9 cellular contexts compared by ENCODE assay signal in the genomic region with DNA sequence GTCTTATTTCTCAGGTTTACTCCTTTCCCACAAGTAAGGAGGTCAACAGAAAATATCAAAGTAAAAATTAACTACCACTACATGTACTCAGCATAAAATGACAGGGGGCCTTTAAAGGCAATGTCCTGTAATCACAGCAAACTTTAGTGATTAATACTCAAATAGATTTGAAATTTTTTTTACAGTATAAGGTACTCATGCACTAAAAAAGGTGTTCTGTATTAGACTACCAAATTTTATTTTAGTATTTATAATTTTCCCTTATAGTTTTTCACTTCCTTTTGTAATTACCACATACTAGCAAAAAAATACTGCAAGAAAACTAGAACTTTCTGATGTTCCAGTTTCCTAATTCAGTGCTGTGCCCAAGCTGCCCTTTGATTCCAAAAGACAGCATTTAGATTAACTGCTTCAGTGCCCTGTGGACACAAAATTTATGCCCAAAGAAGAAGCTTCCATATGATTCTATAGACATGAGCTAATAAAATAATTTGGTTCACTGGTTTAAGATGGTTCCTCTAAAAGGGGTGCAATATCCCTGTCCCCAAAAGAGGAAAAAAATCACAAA.
DNase-seq lines count a peak whose midpoint lies in the region; ATAC-seq, FAIRE-seq and TF ChIP-seq lines count a peak whose summit lies in the region.
"Had no signal": no experiment of that assay in that cellular context is flagged by ENCODE, and none has a peak within 500 bp of the region (broad histone marks: within the 10 kb centered on the region; RNA-seq: fewer than 3 reads in every experiment).

No MANE protein-coding gene starts in this region.

- TF ChIP-seq POLR2A in gastroesophageal sphincter (IDR thresholded peaks at IDR 0.05), result no peak

- no peak for ATAC-seq in activated T-cell treated with anti-CD3 and anti-CD28 coated beads, Interleukin-2, amount 50 U/mL, for 4 hours
- ATAC-seq in gastroesophageal sphincter (no peak), HG02852 (IDR thresholded peaks at IDR 0.05; ENCODE audit: unreplicated experiment) (no peak)
- ATAC-seq in stimulated activated effector memory CD8-positive, alpha-beta T cell treated with anti-CD3 and anti-CD28 coated beads, Interleukin-12 subunit alpha, Interleukin-12 subunit beta, amount 100 ng/mL, for 72 hours, result no peak

- H3K27ac ChIP-seq in gastroesophageal sphincter, result peak overlapping the region; percentile 13 to 76 (median 75)

- no peaks in the 10 kb centered on the region for H3K27me3 ChIP-seq in gastroesophageal sphincter

- H3K4me1 ChIP-seq in gastroesophageal sphincter, result peaks cover 10 to 43% (median 12%) of the 10 kb centered on the region in 3 donors

- H3K4me3 Mint-ChIP-seq in activated T-cell treated with anti-CD3 and anti-CD28 coated beads, Interleukin-2, amount 50 U/mL, for 4 hours, result peak overlapping the region; percentile 79
- H3K4me3 Mint-ChIP-seq in activated CD4-positive, alpha-beta memory T cell treated with anti-CD3 and anti-CD28 coated beads for 36 hours, result no peak overlapping the region
- H3K4me3 Mint-ChIP-seq in stimulated activated effector memory CD8-positive, alpha-beta T cell treated with anti-CD3 and anti-CD28 coated beads, Interleukin-12 subunit alpha, Interleukin-12 subunit beta, amount 100 ng/mL, for 72 hours, result peak overlapping the region; percentile 80
- H3K4me3 Mint-ChIP-seq: neural crest cell had no signal

- FAIRE-seq in HTR-8/SVneo (lab: Jason Lieb, UNC), result no peak

- POLR2A ChIA-PET in activated CD4-positive, alpha-beta memory T cell treated with anti-CD3 and anti-CD28 coated beads for 36 hours (lab: Charles Lee), result interaction anchor here (0.7 to 2.3 kb wide), 5 partner anchors 10 to 72 kb away, joined by 3 to 15 read pairs (median 3); a partner anchor contains a TSS

- DNase-seq in activated T-cell treated with anti-CD3 and anti-CD28 coated beads, Interleukin-2, amount 50 U/mL, for 4 hours, result no peak
- no peak for DNase-seq in activated T-cell treated with anti-CD3 and anti-CD28 coated beads for 4 hours
- no peak for DNase-seq in activated CD4-positive, alpha-beta memory T cell treated with anti-CD3 and anti-CD28 coated beads for 36 hours
- no peak for DNase-seq in stimulated activated effector memory CD8-positive, alpha-beta T cell treated with anti-CD3 and anti-CD28 coated beads, Interleukin-12 subunit alpha, Interleukin-12 subunit beta, amount 100 ng/mL, for 72 hours (ENCODE audit: low spot score in 2 of 2)
- no peak for DNase-seq in NCI-H1105 treated with DMSO at 0.1 percent for 48 hours (lab: John Stamatoyannopoulos, UW)
- no peak for DNase-seq in HTR-8/SVneo (ENCODE audit: insufficient read length, low spot score)

- H3K4me3 ChIP-seq in gastroesophageal sphincter, result no peak overlapping the region

- TF ChIP-seq CTCF in gastroesophageal sphincter (IDR thresholded peaks at IDR 0.05), result no peak

- CTCF ChIA-PET in activated CD4-positive, alpha-beta memory T cell treated with anti-CD3 and anti-CD28 coated beads for 36 hours (lab: Charles Lee), result interaction anchor here (0.9 to 2.2 kb wide), 4 partner anchors 10 to 223 kb away, joined by 3 to 14 read pairs (median 3); no protein-coding TSS in a partner anchor

- peaks cover 89% of the 10 kb centered on the region for H3K4me1 Mint-ChIP-seq in activated T-cell treated with anti-CD3 and anti-CD28 coated beads, Interleukin-2, amount 50 U/mL, for 4 hours (ENCODE audit: low read depth)
- peaks cover 88% of the 10 kb centered on the region for H3K4me1 Mint-ChIP-seq in activated CD4-positive, alpha-beta memory T cell treated with anti-CD3 and anti-CD28 coated beads for 36 hours (ENCODE audit: low read depth)
- H3K4me1 Mint-ChIP-seq in stimulated activated effector memory CD8-positive, alpha-beta T cell treated with anti-CD3 and anti-CD28 coated beads, Interleukin-12 subunit alpha, Interleukin-12 subunit beta, amount 100 ng/mL, for 72 hours, result peaks cover 62% of the 10 kb centered on the region

- H3K27me3 Mint-ChIP-seq in activated T-cell treated with anti-CD3 and anti-CD28 coated beads, Interleukin-2, amount 50 U/mL, for 4 hours (ENCODE audit: low read depth), result no peaks in the 10 kb centered on the region
- H3K27me3 Mint-ChIP-seq in activated CD4-positive, alpha-beta memory T cell treated with anti-CD3 and anti-CD28 coated beads for 36 hours, result no peaks in the 10 kb centered on the region

- peak overlapping the region; percentile 94 for H3K27ac Mint-ChIP-seq in activated CD4-positive, alpha-beta memory T cell treated with anti-CD3 and anti-CD28 coated beads for 36 hours
- peak overlapping the region; percentile 96 for H3K27ac Mint-ChIP-seq in stimulated activated effector memory CD8-positive, alpha-beta T cell treated with anti-CD3 and anti-CD28 coated beads, Interleukin-12 subunit alpha, Interleukin-12 subunit beta, amount 100 ng/mL, for 72 hours

- H3K9me3 Mint-ChIP-seq in activated T-cell treated with anti-CD3 and anti-CD28 coated beads, Interleukin-2, amount 50 U/mL, for 4 hours, result no peaks in the 10 kb centered on the region
- no peaks in the 10 kb centered on the region for H3K9me3 Mint-ChIP-seq in activated CD4-positive, alpha-beta memory T cell treated with anti-CD3 and anti-CD28 coated beads for 36 hours
- no peaks in the 10 kb centered on the region for H3K9me3 Mint-ChIP-seq in stimulated activated effector memory CD8-positive, alpha-beta T cell treated with anti-CD3 and anti-CD28 coated beads, Interleukin-12 subunit alpha, Interleukin-12 subunit beta, amount 100 ng/mL, for 72 hours

- H3K36me3 Mint-ChIP-seq in activated T-cell treated with anti-CD3 and anti-CD28 coated beads, Interleukin-2, amount 50 U/mL, for 4 hours (ENCODE audit: insufficient read depth), result peaks cover 17% of the 10 kb centered on the region
- H3K36me3 Mint-ChIP-seq in activated CD4-positive, alpha-beta memory T cell treated with anti-CD3 and anti-CD28 coated beads for 36 hours, result peaks cover 11% of the 10 kb centered on the region
- peaks cover 13% of the 10 kb centered on the region for H3K36me3 Mint-ChIP-seq in stimulated activated effector memory CD8-positive, alpha-beta T cell treated with anti-CD3 and anti-CD28 coated beads, Interleukin-12 subunit alpha, Interleukin-12 subunit beta, amount 100 ng/mL, for 72 hours

- no peaks in the 10 kb centered on the region for H3K9me3 ChIP-seq in gastroesophageal sphincter

- TF ChIP-seq EP300 in gastroesophageal sphincter (IDR thresholded peaks at IDR 0.05), result no peak

- H3K36me3 ChIP-seq in gastroesophageal sphincter, result no peaks in the 10 kb centered on the region

- intact Hi-C loops in activated CD4-positive, alpha-beta memory T cell treated with anti-CD3 and anti-CD28 coated beads for 36 hours (cut with micrococcal nuclease), result loop anchor here (1.0 to 10.0 kb wide), 10 partner anchors 13 to 1261 kb away; no protein-coding TSS in a partner anchor
